23 cellular contexts compared by ENCODE assay signal in the genomic region with DNA sequence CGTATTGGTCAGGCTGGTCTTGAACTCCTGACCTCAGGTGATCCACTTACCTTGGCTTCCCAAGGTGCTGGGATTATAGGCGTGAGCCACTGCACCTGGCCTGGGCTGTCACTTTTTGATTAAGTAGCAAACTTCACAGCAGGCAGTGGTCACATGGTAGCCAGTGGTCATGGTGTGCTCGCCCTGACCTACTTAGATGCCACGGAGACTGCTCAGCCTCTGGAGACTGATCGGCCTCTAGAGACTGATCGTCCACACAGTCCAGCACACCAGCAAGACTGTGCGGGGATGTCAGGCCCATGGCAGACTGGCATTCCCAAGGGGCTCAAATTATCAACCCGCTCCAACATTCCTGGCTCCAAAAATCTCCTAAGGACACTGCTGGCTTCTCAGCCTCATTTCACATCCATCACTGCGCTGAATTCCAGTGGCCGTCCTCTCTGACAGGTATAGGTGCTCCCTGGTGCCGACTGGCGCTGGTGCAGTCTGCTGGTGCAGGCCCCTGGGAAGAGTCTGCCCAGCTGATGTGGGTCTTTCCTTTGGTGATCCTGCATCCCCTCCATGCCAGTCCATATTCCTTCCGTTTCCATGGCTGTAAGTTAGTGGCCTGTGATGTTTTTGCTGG.
DNase-seq lines count a peak whose midpoint lies in the region; ATAC-seq and TF ChIP-seq lines count a peak whose summit lies in the region.
"Had no signal": no experiment of that assay in that cellular context is flagged by ENCODE, and none has a peak within 500 bp of the region (broad histone marks: within the 10 kb centered on the region; RNA-seq: fewer than 3 reads in every experiment).

No MANE protein-coding gene starts in this region.

- no peak overlapping the region for H3K23ac ChIP-seq in neuronal stem cell (ENCODE audit: low read depth, low read length, poor library complexity)

- no peaks in the 10 kb centered on the region for H3K4me1 ChIP-seq in neuronal stem cell (ENCODE audit: control insufficient read depth in 2 of 2, insufficient read depth in 1 of 2, low read depth in 1 of 2, low read length in 2 of 2)
- H3K4me1 ChIP-seq: A549, Caco-2 had no signal

- no peak overlapping the region for H3K9ac ChIP-seq in neuronal stem cell (ENCODE audit: low read depth, low read length, poor library complexity)
- H3K9ac ChIP-seq: SK-N-SH had no signal

- no peak overlapping the region for H2BK5ac ChIP-seq in neuronal stem cell (ENCODE audit: low read length)

- H2AK5ac ChIP-seq in neuronal stem cell (ENCODE audit: low read depth, low read length) = no peak overlapping the region

- ATAC-seq in stimulated activated naive CD8-positive, alpha-beta T cell treated with anti-CD3 and anti-CD28 coated beads, Interleukin-15, Interleukin-2, amounts not matched to agents 100 U/mL and 50 U/mL, for 24 hours = no peak
- no peak for ATAC-seq in GM21390 (IDR thresholded peaks at IDR 0.05; ENCODE audit: unreplicated experiment)
- ATAC-seq: A549; CD8-positive, alpha-beta T cell; GM12878; GM23338 had no signal

- no peak overlapping the region for H2BK12ac ChIP-seq in neuronal stem cell (ENCODE audit: low read length)

- H3K36me3 ChIP-seq in neuronal stem cell (replicated peaks in 1 of 2; ENCODE audit: control insufficient read depth in 2 of 2, insufficient read depth in 2 of 2, low read length in 2 of 2) = no peaks in the 10 kb centered on the region

- no CpG with 5 or more reads among the region's 13 CpGs for WGBS in neuronal stem cell (ENCODE audit: extremely low coverage in 2 of 2, insufficient read length in 2 of 2, insufficient replicate concordance in 1 of 2), 2 donors

- no peak overlapping the region for H3K4ac ChIP-seq in neuronal stem cell (ENCODE audit: low read length)

- no peak for DNase-seq in stimulated activated naive CD8-positive, alpha-beta T cell treated with anti-CD3 and anti-CD28 coated beads, Interleukin-15, Interleukin-2, amounts not matched to agents 100 U/mL and 50 U/mL, for 24 hours
- peak; percentile 8 for DNase-seq in astrocyte of the hippocampus (ENCODE audit: low read depth, low spot score)
- DNase-seq in neuronal stem cell (ENCODE audit: low spot score) = no peak
- no peak for DNase-seq in H4 (ENCODE audit: low spot score)
- DNase-seq in progenitor cell of endocrine pancreas (ENCODE audit: low spot score, unreplicated experiment) = no peak
- DNase-seq: AML-193, Caco-2, GDM1, Kasumi-1, NCI-H1092 treated with DMSO at 0.1 percent for 48 hours, NCI-H1436, NCI-H1930, NCI-H2107, NCI-H524, NCI-H774, SK-N-SH had no signal

- H3K4me1 Mint-ChIP-seq in stimulated activated naive CD8-positive, alpha-beta T cell treated with anti-CD3 and anti-CD28 coated beads, Interleukin-15, Interleukin-2, amounts not matched to agents 100 ng/mL and 50 ng/mL, for 24 hours (ENCODE audit: low read depth) = no peaks in the 10 kb centered on the region
- peaks cover 5% of the 10 kb centered on the region for H3K4me1 Mint-ChIP-seq in progenitor cell of endocrine pancreas (ENCODE audit: low read depth)

- H3K4me3 ChIP-seq in neuronal stem cell (ENCODE audit: low read length in 2 of 2) = no peak overlapping the region
- H3K4me3 ChIP-seq: A549, GM12878, GM23338 had no signal

- no peaks in the 10 kb centered on the region for H3K79me1 ChIP-seq in neuronal stem cell (ENCODE audit: low read depth, low read length)

- no peak for TF ChIP-seq CTCF in progenitor cell of endocrine pancreas (IDR thresholded peaks at IDR 0.05; ENCODE audit: unreplicated experiment)

- peaks cover 5% of the 10 kb centered on the region for H3K27me3 Mint-ChIP-seq in stimulated activated naive CD8-positive, alpha-beta T cell treated with anti-CD3 and anti-CD28 coated beads, Interleukin-15, Interleukin-2, amounts not matched to agents 100 ng/mL and 50 ng/mL, for 24 hours
- H3K27me3 Mint-ChIP-seq in progenitor cell of endocrine pancreas = peaks cover 30% of the 10 kb centered on the region

- no peak overlapping the region for H2BK120ac ChIP-seq in neuronal stem cell (ENCODE audit: low read depth, low read length)

- H2AFZ ChIP-seq in neuronal stem cell (ENCODE audit: low read length) = peak overlapping the region; percentile 25
- H2AFZ ChIP-seq: GM23338 had no signal

- no peaks in the 10 kb centered on the region for H3K36me3 Mint-ChIP-seq in stimulated activated naive CD8-positive, alpha-beta T cell treated with anti-CD3 and anti-CD28 coated beads, Interleukin-15, Interleukin-2, amounts not matched to agents 100 ng/mL and 50 ng/mL, for 24 hours (ENCODE audit: low read depth)
- H3K36me3 Mint-ChIP-seq in progenitor cell of endocrine pancreas (ENCODE audit: insufficient read depth) = no peaks in the 10 kb centered on the region
- H3K36me3 Mint-ChIP-seq: CD8-positive, alpha-beta T cell had no signal

- no peaks in the 10 kb centered on the region for H3K27me3 ChIP-seq in neuronal stem cell (ENCODE audit: control insufficient read depth in 3 of 3, insufficient read depth in 3 of 3, low read depth in 1 of 3, low read length in 3 of 3)

- no peaks in the 10 kb centered on the region for H3K9me3 Mint-ChIP-seq in stimulated activated naive CD8-positive, alpha-beta T cell treated with anti-CD3 and anti-CD28 coated beads, Interleukin-15, Interleukin-2, amounts not matched to agents 100 ng/mL and 50 ng/mL, for 24 hours
- H3K9me3 Mint-ChIP-seq in progenitor cell of endocrine pancreas (ENCODE audit: low read depth) = peaks cover 4% of the 10 kb centered on the region
- H3K9me3 Mint-ChIP-seq: CD8-positive, alpha-beta T cell had no signal

- peak overlapping the region; percentile 36 for H3K18ac ChIP-seq in neuronal stem cell (ENCODE audit: low read length)

- peaks cover 0 to 8% of the 10 kb centered on the region in 2 donors for H3K9me3 ChIP-seq in neuronal stem cell (replicated peaks in 1 of 2; ENCODE audit: control insufficient read depth in 2 of 2, insufficient read depth in 1 of 2, low read depth in 1 of 2, low read length in 2 of 2)
- H3K9me3 ChIP-seq: A549, Caco-2, SK-N-SH had no signal

- H3K27ac ChIP-seq in neuronal stem cell (replicated peaks; ENCODE audit: low read length) = no peak overlapping the region
- H3K27ac ChIP-seq: A549, C4-2B had no signal

- peak overlapping the region; percentile 45 for H3K27ac Mint-ChIP-seq in stimulated activated naive CD8-positive, alpha-beta T cell treated with anti-CD3 and anti-CD28 coated beads, Interleukin-15, Interleukin-2, amounts not matched to agents 100 ng/mL and 50 ng/mL, for 24 hours
- no peak overlapping the region for H3K27ac Mint-ChIP-seq in progenitor cell of endocrine pancreas
- H3K27ac Mint-ChIP-seq: CD8-positive, alpha-beta T cell; GM23338 had no signal

- no peak overlapping the region for H4K8ac ChIP-seq in neuronal stem cell (ENCODE audit: low read depth, low read length)

- no peak overlapping the region for H2BK15ac ChIP-seq in neuronal stem cell (ENCODE audit: low read length)

- H3K14ac ChIP-seq in neuronal stem cell (ENCODE audit: low read length) = no peak overlapping the region

- no peak overlapping the region for H3K4me2 ChIP-seq in neuronal stem cell (ENCODE audit: insufficient read depth, low read length, poor library complexity, severe bottlenecking)
- H3K4me2 ChIP-seq: A549, GM23338, SK-N-SH had no signal

- H4K91ac ChIP-seq in neuronal stem cell (ENCODE audit: low read depth, low read length, poor library complexity) = no peak overlapping the region

- H3K4me3 Mint-ChIP-seq in stimulated activated naive CD8-positive, alpha-beta T cell treated with anti-CD3 and anti-CD28 coated beads, Interleukin-15, Interleukin-2, amounts not matched to agents 100 ng/mL and 50 ng/mL, for 24 hours = no peak overlapping the region
- no peak overlapping the region for H3K4me3 Mint-ChIP-seq in progenitor cell of endocrine pancreas (ENCODE audit: low read depth)
- H3K4me3 Mint-ChIP-seq: CD8-positive, alpha-beta T cell; GM23338 had no signal
